ENCODE assay signal across 15 cellular contexts in genomic region chr16:55476625-55477533, GRCh38. TPM values are rescaled to one million over a fixed set of nuclear protein-coding genes. Genes with fewer than 3 reads are reported as not detected.
DNase-seq lines count a peak whose midpoint lies in the region; ATAC-seq and TF ChIP-seq lines count a peak whose summit lies in the region.
"Had no signal": no experiment of that assay in that cellular context is flagged by ENCODE, and none has a peak within 500 bp of the region (broad histone marks: within the 10 kb centered on the region; RNA-seq: fewer than 3 reads in every experiment).

No MANE protein-coding gene starts in this region.

- dilution Hi-C loops in mammary epithelial cell (cut with HindIII; ENCODE audit: low sequenced_read_pairs), result no loop called here

- ATAC-seq in heart right ventricle (peak; percentile 19 to 58 (median 44)), psoas muscle (peak; percentile 31 to 72 (median 71))
- no peak for ATAC-seq in activated T-cell treated with anti-CD3 and anti-CD28 coated beads, Interleukin-2, amount 50 U/mL, for 4 hours

- no peak overlapping the region for H3K4me3 Mint-ChIP-seq in MCF 10A (ENCODE audit: unreplicated experiment)
- H3K4me3 Mint-ChIP-seq in activated T-cell treated with anti-CD3 and anti-CD28 coated beads, Interleukin-2, amount 50 U/mL, for 4 hours, result no peak overlapping the region
- H3K4me3 Mint-ChIP-seq: stimulated activated naive CD8-positive, alpha-beta T cell treated with anti-CD3 and anti-CD28 coated beads, Interleukin-15, Interleukin-2, amounts not matched to agents 100 ng/mL and 50 ng/mL, for 24 hours had no signal

- H3K27ac Mint-ChIP-seq in MCF 10A (ENCODE audit: low read depth, unreplicated experiment), result no peak overlapping the region
- H3K27ac Mint-ChIP-seq: stimulated activated naive CD8-positive, alpha-beta T cell treated with anti-CD3 and anti-CD28 coated beads, Interleukin-15, Interleukin-2, amounts not matched to agents 100 ng/mL and 50 ng/mL, for 24 hours had no signal

- no peak overlapping the region for H2AFZ ChIP-seq in mammary epithelial cell (ENCODE audit: low read depth, low read length)

- CTCF ChIA-PET in MCF 10A (lab: Yijun Ruan, JAX), result interaction anchor here (0.7 to 1.5 kb wide), 3 partner anchors 12 to 259 kb away, joined by 4 to 6 read pairs (median 5); no protein-coding TSS in a partner anchor
- CTCF ChIA-PET in mammary epithelial cell (lab: Charles Lee; ENCODE audit: low non-redundant PET), result no interaction called here

- no peak overlapping the region for H3K4me2 ChIP-seq in mammary epithelial cell (ENCODE audit: insufficient read depth, low read depth, low read length)

- H3K9me3 Mint-ChIP-seq in MCF 10A (ENCODE audit: unreplicated experiment), result no peaks in the 10 kb centered on the region
- H3K9me3 Mint-ChIP-seq in activated T-cell treated with anti-CD3 and anti-CD28 coated beads, Interleukin-2, amount 50 U/mL, for 4 hours, result no peaks in the 10 kb centered on the region
- H3K9me3 Mint-ChIP-seq: stimulated activated naive CD8-positive, alpha-beta T cell treated with anti-CD3 and anti-CD28 coated beads, Interleukin-15, Interleukin-2, amounts not matched to agents 100 ng/mL and 50 ng/mL, for 24 hours had no signal

- no peaks in the 10 kb centered on the region for H3K79me2 ChIP-seq in mammary epithelial cell (ENCODE audit: insufficient read depth, low read length)

- no peak for TF ChIP-seq POLR2A in vagina (IDR thresholded peaks at IDR 0.05)

- H3K4me1 ChIP-seq in mammary epithelial cell (ENCODE audit: insufficient read depth, low read length), result peaks cover 30% of the 10 kb centered on the region
- peaks cover 0 to 52% (median 21%) of the 10 kb centered on the region in 9 donors for H3K4me1 ChIP-seq in heart right ventricle
- H3K4me1 ChIP-seq in psoas muscle, result peaks cover 9% of the 10 kb centered on the region
- peaks cover 13% of the 10 kb centered on the region for H3K4me1 ChIP-seq in vagina
- H3K4me1 ChIP-seq: Caco-2 had no signal

- H3K36me3 ChIP-seq in mammary epithelial cell (ENCODE audit: insufficient read depth, low read length) (no peaks in the 10 kb centered on the region), heart right ventricle (no peaks in the 10 kb centered on the region), psoas muscle (ENCODE audit: insufficient read depth in 1 of 2, low read depth in 1 of 2) (no peaks in the 10 kb centered on the region), vagina (no peaks in the 10 kb centered on the region)

- no peak overlapping the region for H3K27ac ChIP-seq in mammary epithelial cell (ENCODE audit: insufficient read depth, low read depth, low read length)
- H3K27ac ChIP-seq in heart right ventricle, result peak overlapping the region in 9 of 10 donors; percentile 45 to 92 (median 83)
- peak overlapping the region; percentile 25 for H3K27ac ChIP-seq in psoas muscle
- H3K27ac ChIP-seq in vagina, result peak overlapping the region; percentile 94
- H3K27ac ChIP-seq: epithelial cell of prostate had no signal

- H3K27me3 Mint-ChIP-seq in MCF 10A (ENCODE audit: insufficient read depth, unreplicated experiment), result peaks cover 12% of the 10 kb centered on the region
- peaks cover 31% of the 10 kb centered on the region for H3K27me3 Mint-ChIP-seq in activated T-cell treated with anti-CD3 and anti-CD28 coated beads, Interleukin-2, amount 50 U/mL, for 4 hours (ENCODE audit: low read depth)

- 90% methylated on average over 5 of the region's 6 CpGs for WGBS in mammary epithelial cell (ENCODE audit: low coverage, missing lambda C conversion rate)
- 67 to 71% methylated on average over 6 of the region's 6 CpGs for WGBS in heart right ventricle, 2 donors
- 45 to 56% (median 55%) methylated on average over 6 of the region's 6 CpGs for WGBS in psoas muscle, 3 donors

- H3K27me3 ChIP-seq in mammary epithelial cell (ENCODE audit: insufficient read depth, low read length), result no peaks in the 10 kb centered on the region
- H3K27me3 ChIP-seq in heart right ventricle, result peaks cover 0 to 41% (median 4%) of the 10 kb centered on the region in 7 donors
- peaks cover 0 to 33% (median 12%) of the 10 kb centered on the region in 3 donors for H3K27me3 ChIP-seq in psoas muscle (ENCODE audit: insufficient read depth in 3 of 3, low read length in 2 of 3)
- no peaks in the 10 kb centered on the region for H3K27me3 ChIP-seq in vagina

- H3K4me1 Mint-ChIP-seq in MCF 10A (ENCODE audit: insufficient read depth, unreplicated experiment), result peaks cover 36% of the 10 kb centered on the region
- no peaks in the 10 kb centered on the region for H3K4me1 Mint-ChIP-seq in activated T-cell treated with anti-CD3 and anti-CD28 coated beads, Interleukin-2, amount 50 U/mL, for 4 hours (ENCODE audit: low read depth)

- POLR2A ChIA-PET in MCF 10A (lab: Yijun Ruan, JAX), result interaction anchor here (0.7 to 1.0 kb wide), 3 partner anchors 24 to 61 kb away, joined by 3 to 4 read pairs (median 3); no protein-coding TSS in a partner anchor

- H3K4me3 ChIP-seq in mammary epithelial cell (replicated peaks in 1 of 3; ENCODE audit: insufficient read depth in 1 of 3, low read depth in 2 of 3, low read length in 3 of 3) (no peak overlapping the region), heart right ventricle (no peak overlapping the region), psoas muscle (no peak overlapping the region), vagina (no peak overlapping the region)

- in situ Hi-C loops in mammary epithelial cell (cut with MboI; ENCODE audit: low sequenced_read_pairs in 2 of 2), result no loop called here

- TF ChIP-seq CTCF in MCF 10A (IDR thresholded peaks at IDR 0.05; ENCODE audit: unreplicated experiment) (no peak), mammary epithelial cell (conservative IDR thresholded peaks at IDR 0.05 in 1 of 2, IDR thresholded peaks at IDR 0.05 in 1 of 2; ENCODE audit: extremely low read depth in 1 of 2, insufficient read depth in 1 of 2, low read depth in 1 of 2, low read length in 2 of 2) (no peak), heart right ventricle (IDR thresholded peaks at IDR 0.05) (no peak), psoas muscle (IDR thresholded peaks at IDR 0.05) (no peak), vagina (IDR thresholded peaks at IDR 0.05) (no peak)

- intact Hi-C loops in MCF 10A (cut with micrococcal nuclease) (no loop called here), mammary epithelial cell (cut with micrococcal nuclease) (no loop called here), heart right ventricle (cut with DNase I) (loop anchor here in 1 of 10 donors (1.0 kb wide), 1 partner anchor 32 kb away; no protein-coding TSS in a partner anchor), psoas muscle (cut with DNase I) (loop anchor here in 1 of 2 donors (5.0 kb wide), 1 partner anchor 220 kb away; no protein-coding TSS in a partner anchor), vagina (cut with DNase I) (no loop called here)

- H3K36me3 Mint-ChIP-seq in MCF 10A (ENCODE audit: insufficient read depth, unreplicated experiment), result no peaks in the 10 kb centered on the region
- H3K36me3 Mint-ChIP-seq in activated T-cell treated with anti-CD3 and anti-CD28 coated beads, Interleukin-2, amount 50 U/mL, for 4 hours (ENCODE audit: insufficient read depth), result no peaks in the 10 kb centered on the region

- no peak overlapping the region for H3K9ac ChIP-seq in mammary epithelial cell (ENCODE audit: insufficient read depth, low read length)

- DNase-seq in MCF 10A (ENCODE audit: unreplicated experiment) (peak; percentile 22), mammary epithelial cell (no peak), heart right ventricle (peak; percentile 66 to 67), psoas muscle (peak; percentile 67 to 81), vagina (ENCODE audit: extremely low spot score in 2 of 2) (peak in 1 of 2 donors; percentile 88), cortex of kidney (lab: John Stamatoyannopoulos, UW) (no peak), T-helper 2 cell (no peak)
- no peak for DNase-seq in activated T-cell treated with anti-CD3 and anti-CD28 coated beads, Interleukin-2, amount 50 U/mL, for 4 hours
- DNase-seq: activated CD8-positive, alpha-beta memory T cell treated with anti-CD3 and anti-CD28 coated beads for 24 hours; central memory CD4-positive, alpha-beta T cell; midbrain; NCI-H526 had no signal

- no peaks in the 10 kb centered on the region for H4K20me1 ChIP-seq in mammary epithelial cell (ENCODE audit: insufficient read depth, low read length)

- BruUV-seq in MCF 10A (replicated peaks; lab: Mats Ljungman, UMichigan), result no TSS peak
- no TSS peak for BruUV-seq in mammary epithelial cell (replicated peaks; lab: Mats Ljungman, UMichigan)

- H3K9me3 ChIP-seq in mammary epithelial cell (replicated peaks; ENCODE audit: insufficient read depth, low read length) (no peaks in the 10 kb centered on the region), heart right ventricle (no peaks in the 10 kb centered on the region), psoas muscle (no peaks in the 10 kb centered on the region), vagina (no peaks in the 10 kb centered on the region)
- H3K9me3 ChIP-seq: Caco-2 had no signal

RNA-seq across cellular contexts. Expression of gene MMP2, which starts 2.1 kb away (rescaled TPM):
- total RNA-seq in MCF 10A (2022), result 3.3 and 3.7 TPM in 2 replicates
- 10 to 100 TPM; 18.2 to 68.2 TPM for total RNA-seq in mammary epithelial cell
- 24.9 TPM for polyA plus RNA-seq in mammary epithelial cell
- 35.5 TPM for polyA minus RNA-seq in mammary epithelial cell
- 100 to 1,000 TPM in 5 of 10 donors, 10 to 100 TPM in 5; 42.3 to 157 (median 88.0) TPM for total RNA-seq in heart right ventricle
- 100 to 1,000 TPM in 1 of 2 donors, 10 to 100 TPM in 1; 36.1 to 119 TPM for polyA plus RNA-seq in heart right ventricle
- total RNA-seq in psoas muscle, result 10 to 100 TPM; 21.7 to 60.9 (median 38.6) TPM
- polyA plus RNA-seq in psoas muscle, result 10 to 100 TPM; 16.0 to 23.2 (median 16.1) TPM
- total RNA-seq in vagina, result 296 TPM
- under 1 TPM; 0.63 to 0.94 (median 0.87) TPM for total RNA-seq in activated T-cell treated with anti-CD3 and anti-CD28 coated beads, Interleukin-2, amount 50 U/mL, for 4 hours

RNA-seq across cellular contexts. Expression of gene LPCAT2, which starts 32.0 kb away (rescaled TPM):
- total RNA-seq in MCF 10A (2022), result 10.7 and 11.7 TPM in 2 replicates
- total RNA-seq in mammary epithelial cell, result 100 to 1,000 TPM in 1 of 2 donors, 10 to 100 TPM in 1; 50.5 to 173 TPM
- 32.4 TPM for polyA plus RNA-seq in mammary epithelial cell
- 109 TPM for polyA minus RNA-seq in mammary epithelial cell
- total RNA-seq in heart right ventricle, result 10 to 100 TPM in 1 of 10 donors, 1 to 10 TPM in 9; 4.7 to 10.9 (median 7.0) TPM
- polyA plus RNA-seq in heart right ventricle, result 1 to 10 TPM; 4.0 to 8.1 TPM
- total RNA-seq in psoas muscle, result 1 to 10 TPM; 2.1 to 4.3 (median 2.9) TPM
- 1 to 10 TPM; 1.0 to 1.6 (median 1.6) TPM for polyA plus RNA-seq in psoas muscle
- total RNA-seq in vagina, result 11.3 TPM
- total RNA-seq in activated T-cell treated with anti-CD3 and anti-CD28 coated beads, Interleukin-2, amount 50 U/mL, for 4 hours, result 1 to 10 TPM in 1 of 3 donors, under 1 TPM in 2; 0.18 to 1.5 (median 0.79) TPM

Comparison
In these comparisons a context has a peak if more than half of its experiments do, and no peak if none do; other contexts are left out.
1. DNase-seq: peak in MCF 10A (single experiment), heart right ventricle (2 of 2) and psoas muscle (2 of 2); none in mammary epithelial cell (single experiment), cortex of kidney (single experiment), activated T-cell treated with anti-CD3 and anti-CD28 coated beads, Interleukin-2, amount 50 U/mL, for 4 hours (single experiment) and T-helper 2 cell (0 of 5).
2. ATAC-seq: peak in heart right ventricle (8 of 8) and psoas muscle (4 of 4); none in activated T-cell treated with anti-CD3 and anti-CD28 coated beads, Interleukin-2, amount 50 U/mL, for 4 hours (0 of 2).